Comparison of ENCODE assay signal across 8 cellular contexts in genomic region chr10:73991846-73992245, GRCh38. TPM values are rescaled to one million over a fixed set of nuclear protein-coding genes. Genes with fewer than 3 reads are reported as not detected.
DNase-seq lines count a peak whose midpoint lies in the region; ATAC-seq and TF ChIP-seq lines count a peak whose summit lies in the region.

No MANE protein-coding gene starts in this region.

- CTCF ChIA-PET in PC-3 (lab: Charles Lee) = no interaction called here

- no peaks in the 10 kb centered on the region for H3K9me2 ChIP-seq in PC-3 (replicated peaks; ENCODE audit: low read length)

- peak overlapping the region; percentile 27 for H3K27ac Mint-ChIP-seq in activated T-helper 17 cell treated with anti-CD3 and anti-CD28 coated beads, Interleukin-2, amount 50 U/mL, for 72 hours

- H4K20me1 ChIP-seq in DND-41 (ENCODE audit: insufficient read depth, low read length) = no peaks in the 10 kb centered on the region
- no peaks in the 10 kb centered on the region for H4K20me1 ChIP-seq in PC-3 (ENCODE audit: low read length)

- ATAC-seq in DND-41 (ENCODE audit: insufficient read depth, low read depth) = peak; percentile 100
- ATAC-seq in PC-3 = peak; percentile 31
- ATAC-seq in activated T-helper 17 cell treated with anti-CD3 and anti-CD28 coated beads, Interleukin-2, amount 50 U/mL, for 72 hours (replicated peaks) = peak; percentile 92
- ATAC-seq in GM21737 (IDR thresholded peaks at IDR 0.05; ENCODE audit: unreplicated experiment) = no peak

- H3K9me3 ChIP-seq in DND-41 (ENCODE audit: insufficient read depth, low read length, severe bottlenecking) (no peaks in the 10 kb centered on the region), PC-3 (ENCODE audit: low read length) (no peaks in the 10 kb centered on the region)

- peak overlapping the region; percentile 57 for H3K4me2 ChIP-seq in DND-41 (ENCODE audit: insufficient read depth, low read length)
- H3K4me2 ChIP-seq in PC-3 (ENCODE audit: low read length) = no peak overlapping the region

- H3K27ac ChIP-seq in DND-41 (ENCODE audit: low read length) = no peak overlapping the region
- H3K27ac ChIP-seq in PC-3 (ENCODE audit: low read length) = no peak overlapping the region

- intact Hi-C loops in PC-3 (cut with micrococcal nuclease) = no loop called here

- no peaks in the 10 kb centered on the region for H3K36me3 ChIP-seq in DND-41 (ENCODE audit: insufficient read depth, low read length)
- no peaks in the 10 kb centered on the region for H3K36me3 ChIP-seq in PC-3 (ENCODE audit: low read depth, low read length)

- H3K27me3 Mint-ChIP-seq in activated T-helper 17 cell treated with anti-CD3 and anti-CD28 coated beads, Interleukin-2, amount 50 U/mL, for 72 hours = no peaks in the 10 kb centered on the region

- no peak for TF ChIP-seq CTCF in DND-41 (IDR thresholded peaks at IDR 0.05; ENCODE audit: borderline replicate concordance, extremely low read depth, low read length, poor library complexity, severe bottlenecking)
- no peak for TF ChIP-seq CTCF in PC-3 (conservative IDR thresholded peaks at IDR 0.05; ENCODE audit: low read depth, low read length)

- H3K79me2 ChIP-seq in DND-41 (ENCODE audit: insufficient read depth, low read length) (no peaks in the 10 kb centered on the region), PC-3 (ENCODE audit: low read length) (no peaks in the 10 kb centered on the region)

- DNase-seq in DND-41 = peak; percentile 85
- no peak for DNase-seq in PC-3
- peak; percentile 44 to 61 (median 53) for DNase-seq in stimulated activated CD4-positive, alpha-beta T cell treated with anti-CD3 and anti-CD28 coated beads, Interleukin-12 subunit alpha, Interleukin-12 subunit beta, amount 100 ng/mL, for 48 hours (ENCODE audit: low read depth in 2 of 3, low spot score in 1 of 3)
- DNase-seq in NCI-H187 (lab: John Stamatoyannopoulos, UW) = no peak
- no peak for DNase-seq in dedifferentiated amniotic fluid mesenchymal stem cell (ENCODE audit: extremely low spot score)
- DNase-seq in NCI-H1417 treated with DMSO at 0.1 percent for 48 hours (lab: John Stamatoyannopoulos, UW) = no peak

- peak overlapping the region in 1 of 2 experiments; percentile 13; a peak in 1 of 4 replicates for H3K4me3 ChIP-seq in DND-41 (ENCODE audit: low read depth in 1 of 2, low read length in 2 of 2)
- no peak overlapping the region for H3K4me3 ChIP-seq in PC-3 (ENCODE audit: low read length)

- POLR2A ChIA-PET in PC-3 (lab: Charles Lee; ENCODE audit: unreplicated experiment) = interaction anchor here (0.7 kb wide), 1 partner anchor 9 kb away, joined by 7 read pairs; no protein-coding TSS in a partner anchor

- H3K4me3 Mint-ChIP-seq in activated T-helper 17 cell treated with anti-CD3 and anti-CD28 coated beads, Interleukin-2, amount 50 U/mL, for 72 hours = peak overlapping the region; percentile 66

- no peak overlapping the region for H3K9ac ChIP-seq in DND-41 (ENCODE audit: low read depth, low read length)
- no peak overlapping the region for H3K9ac ChIP-seq in PC-3 (ENCODE audit: low read length)

- H2AFZ ChIP-seq in DND-41 (ENCODE audit: low read depth, low read length) (peak overlapping the region; percentile 79), PC-3 (ENCODE audit: low read length) (no peak overlapping the region)

- H3K4me1 ChIP-seq in DND-41 (ENCODE audit: insufficient read depth, low read length) = peaks cover 15% of the 10 kb centered on the region
- H3K4me1 ChIP-seq in PC-3 (ENCODE audit: insufficient read depth, low read length) = no peaks in the 10 kb centered on the region

- H3F3A ChIP-seq in PC-3 (ENCODE audit: low read length, unreplicated experiment) = no peaks in the 10 kb centered on the region

- no peaks in the 10 kb centered on the region for H3K36me3 Mint-ChIP-seq in activated T-helper 17 cell treated with anti-CD3 and anti-CD28 coated beads, Interleukin-2, amount 50 U/mL, for 72 hours (ENCODE audit: low read depth)

- peaks cover 27% of the 10 kb centered on the region for H3K4me1 Mint-ChIP-seq in activated T-helper 17 cell treated with anti-CD3 and anti-CD28 coated beads, Interleukin-2, amount 50 U/mL, for 72 hours

- no peaks in the 10 kb centered on the region for H3K9me3 Mint-ChIP-seq in activated T-helper 17 cell treated with anti-CD3 and anti-CD28 coated beads, Interleukin-2, amount 50 U/mL, for 72 hours

- H3K27me3 ChIP-seq in DND-41 (ENCODE audit: insufficient read depth, low read length, poor library complexity) = no peaks in the 10 kb centered on the region
- no peaks in the 10 kb centered on the region for H3K27me3 ChIP-seq in PC-3 (ENCODE audit: low read length)

- BruUV-seq in PC-3 (replicated peaks; lab: Mats Ljungman, UMichigan) = no TSS peak

RNA-seq across cellular contexts. Expression of gene VCL, which starts 6.1 kb away (rescaled TPM):
- total RNA-seq in PC-3 (2014; rRNA removed) = 382 and 445 TPM in 2 replicates
- 10 to 100 TPM; 18.4 to 27.2 TPM for total RNA-seq in activated T-helper 17 cell treated with anti-CD3 and anti-CD28 coated beads, Interleukin-2, amount 50 U/mL, for 72 hours

Comparison
In these comparisons a context has a peak if more than half of its experiments do, and no peak if none do; other contexts are left out.
1. DNase-seq: peak in DND-41 (single experiment) and stimulated activated CD4-positive, alpha-beta T cell treated with anti-CD3 and anti-CD28 coated beads, Interleukin-12 subunit alpha, Interleukin-12 subunit beta, amount 100 ng/mL, for 48 hours (3 of 3); none in PC-3 (single experiment), NCI-H187 (0 of 2), dedifferentiated amniotic fluid mesenchymal stem cell (single experiment) and NCI-H1417 treated with DMSO at 0.1 percent for 48 hours (single experiment).
2. RNA of gene VCL, which starts 6.1 kb away (total RNA-seq): 382 to 445 TPM in PC-3; 18.4 to 27.2 TPM in activated T-helper 17 cell treated with anti-CD3 and anti-CD28 coated beads, Interleukin-2, amount 50 U/mL, for 72 hours; every median in the first group is over 10 times any median in the second.